In the genomic region with DNA sequence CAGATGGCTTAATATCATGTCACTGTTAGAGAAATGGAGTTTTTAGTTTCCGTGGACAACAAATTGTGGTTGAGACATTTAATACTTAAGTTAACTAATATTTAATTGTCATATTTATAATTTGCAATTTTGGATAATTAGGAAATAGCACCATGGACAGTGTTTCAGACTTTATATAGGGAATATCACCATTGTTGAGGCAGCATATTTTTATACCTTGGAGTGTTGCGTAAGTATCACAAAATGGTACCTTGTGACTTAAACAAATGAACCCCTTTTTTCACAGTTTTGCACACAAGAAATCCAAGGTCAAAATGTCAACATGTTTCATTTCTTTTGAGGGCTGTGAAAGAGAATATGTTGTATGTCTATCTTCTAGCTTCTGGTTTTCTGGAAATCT, we compare ENCODE assay signal across 30 cellular contexts.
"Had no signal": no experiment of that assay in that cellular context is flagged by ENCODE, and none has a peak within 500 bp of the region (broad histone marks: within the 10 kb centered on the region; RNA-seq: fewer than 3 reads in every experiment).

No MANE protein-coding gene starts in this region.

- H3K27me3 ChIP-seq: brain microvascular endothelial cell, esophagus muscularis mucosa, foreskin keratinocyte, gastrocnemius medialis, heart left ventricle had no signal

- ATAC-seq: activated CD4-positive, CD25-positive, alpha-beta regulatory T cell treated with anti-CD3 and anti-CD28 coated beads, Interleukin-2, amount 50 U/mL, for 24 hours; activated CD8-positive, alpha-beta T cell treated with anti-CD3 and anti-CD28 coated beads for 36 hours; activated T-cell treated with anti-CD3 and anti-CD28 coated beads, Interleukin-2, amount 50 U/mL, for 4 hours; activated T-helper 17 cell treated with anti-CD3 and anti-CD28 coated beads, Interleukin-2, amount 50 U/mL, for 72 hours; foreskin keratinocyte; gastrocnemius medialis; heart left ventricle had no signal

- H3K36me3 ChIP-seq: brain microvascular endothelial cell, esophagus muscularis mucosa, gastrocnemius medialis, heart left ventricle, WERI-Rb-1 had no signal

- H3K4me1 ChIP-seq: esophagus muscularis mucosa, foreskin keratinocyte, gastrocnemius medialis, heart left ventricle had no signal

- FAIRE-seq: astrocyte, bronchial epithelial cell had no signal

- DNase-seq: activated B cell treated with CpG ODN at 0.5 μM for 24 hours; activated CD4-positive, alpha-beta T cell treated with anti-CD3 and anti-CD28 coated beads for 48 hours; activated CD4-positive, alpha-beta T cell treated with anti-CD3 and anti-CD28 coated beads, Interleukin-2, amount 50 U/mL, for 1 hour; activated CD4-positive, alpha-beta T cell treated with anti-CD3 and anti-CD28 coated beads, Interleukin-2, amount 50 U/mL, for 48 hours; activated CD8-positive, alpha-beta memory T cell treated with anti-CD3 and anti-CD28 coated beads for 24 hours; activated CD8-positive, alpha-beta T cell treated with anti-CD3 and anti-CD28 coated beads for 36 hours; activated effector memory CD4-positive, alpha-beta T cell treated with Interleukin-2 at 50 U/mL for 16 hours; activated gamma-delta T cell treated with Interleukin-2 at 50 U/mL for 16 hours; activated naive CD4-positive, alpha-beta T cell treated with anti-CD3 and anti-CD28 coated beads, Interleukin-2, amount 50 U/mL, for 16 hours; activated naive CD4-positive, alpha-beta T cell treated with Interleukin-2 at 50 U/mL for 16 hours; activated T-cell treated with anti-CD3 and anti-CD28 coated beads, Interleukin-2, amount 50 U/mL, for 4 hours; amniotic stem cell; anterior cingulate cortex; brain microvascular endothelial cell; dorsolateral prefrontal cortex; effector memory CD4-positive, alpha-beta T cell; endodermal cell; erythroblast; foreskin keratinocyte; gastrocnemius medialis; glutamatergic neuron; heart left ventricle; T1000; WERI-Rb-1 had no signal

- H3K4me3 ChIP-seq: coronary artery, dorsolateral prefrontal cortex, esophagus muscularis mucosa, gastrocnemius medialis, heart left ventricle had no signal

- H3K9me3 ChIP-seq: esophagus muscularis mucosa, gastrocnemius medialis, heart left ventricle had no signal

- H3K27ac ChIP-seq: brain microvascular endothelial cell, coronary artery, dorsolateral prefrontal cortex, esophagus muscularis mucosa, foreskin keratinocyte, gastrocnemius medialis, heart left ventricle, WERI-Rb-1 had no signal
